ENCODE assay signal across 1 cellular context in genomic region chr4:24611575-24611974, GRCh38.
TF ChIP-seq lines count a peak whose summit lies in the region.

No MANE protein-coding gene starts in this region.

TF ChIP-seq in SK-N-SH, 30 proteins besides CTCF, POLR2A, EP300 and RAD21 (continued from another document):
- TF ChIP-seq REST (IDR thresholded peaks at IDR 0.05; ENCODE audit: low read depth, low read length) (no peak), NRF1 (IDR thresholded peaks at IDR 0.05; ENCODE audit: low read depth, low read length) (no peak), CHD2 (IDR thresholded peaks at IDR 0.05; ENCODE audit: low read length, partially characterized antibody) (no peak), FOXM1 (IDR thresholded peaks at IDR 0.05; ENCODE audit: low read depth) (no peak), USF1 (IDR thresholded peaks at IDR 0.05; ENCODE audit: borderline replicate concordance, low read depth) (no peak), GATA2 (CRISPR knock-in tag; IDR thresholded peaks at IDR 0.05) (no peak), ELF1 (IDR thresholded peaks at IDR 0.05) (no peak), USF2 (IDR thresholded peaks at IDR 0.05; ENCODE audit: borderline replicate concordance, low read depth, low read length) (no peak), TEAD4 (IDR thresholded peaks at IDR 0.05; ENCODE audit: borderline replicate concordance, insufficient read depth) (no peak), MXI1 (IDR thresholded peaks at IDR 0.05; ENCODE audit: low read depth, low read length) (no peak)
